In genomic region chr2:190119948-190120347, GRCh38 we compare ENCODE assay signal across 14 cellular contexts. TPM values are rescaled to one million over a fixed set of nuclear protein-coding genes. Genes with fewer than 3 reads are reported as not detected.
DNase-seq lines count a peak whose midpoint lies in the region; ATAC-seq and TF ChIP-seq lines count a peak whose summit lies in the region.
"Had no signal": no experiment of that assay in that cellular context is flagged by ENCODE, and none has a peak within 500 bp of the region (broad histone marks: within the 10 kb centered on the region; RNA-seq: fewer than 3 reads in every experiment).

No MANE protein-coding gene starts in this region.

- H3K4me1 Mint-ChIP-seq in T-helper 1 cell treated with Interleukin-12 subunit alpha and Interleukin-12 subunit beta and Interleukin-4 antibody, amounts not matched to agents 30 μg/mL and 1 μg/mL, for 36 hours (ENCODE audit: low read depth): peaks cover 6% of the 10 kb centered on the region
- peaks cover 16 to 17% (median 16%) of the 10 kb centered on the region in 3 donors for H3K4me1 Mint-ChIP-seq in T-cell

- DNase-seq in T-helper 1 cell (no peak), T-cell (peak in 4 of 34 experiments; percentile 0 to 16 (median 3)), right cardiac atrium (peak in 2 of 3 donors; percentile 32 to 58), psoas muscle (no peak), lower leg skin (ENCODE audit: low spot score in 2 of 2) (no peak)
- DNase-seq: DMS79 treated with DMSO at 0.1 percent for 48 hours, Karpas-422, NCI-H2171 treated with DMSO at 0.1 percent for 48 hours had no signal

- TF ChIP-seq CTCF in psoas muscle (IDR thresholded peaks at IDR 0.05) (no peak), lower leg skin (IDR thresholded peaks at IDR 0.05) (no peak)

- peak overlapping the region; percentile 41 for H3K4me3 ChIP-seq in right cardiac atrium (ENCODE audit: low read length)
- H3K4me3 ChIP-seq in psoas muscle: peak overlapping the region; percentile 44
- no peak overlapping the region for H3K4me3 ChIP-seq in lower leg skin (ENCODE audit: low read depth, poor library complexity, severe bottlenecking)
- H3K4me3 ChIP-seq: A549 had no signal

- H3K27ac ChIP-seq in right cardiac atrium (ENCODE audit: low read length) (no peak overlapping the region), psoas muscle (no peak overlapping the region)
- H3K27ac ChIP-seq: A549, tibial nerve had no signal

- intact Hi-C loops in right cardiac atrium (cut with DNase I) (no loop called here), psoas muscle (cut with DNase I) (loop anchor here in 1 of 2 donors (5.0 kb wide), 1 partner anchor 33 kb away; no protein-coding TSS in a partner anchor), lower leg skin (cut with DNase I; ENCODE audit: low total_unique reads) (no loop called here)

- CTCF ChIA-PET in T-cell (lab: Charles Lee): interaction anchor here (0.6 to 0.9 kb wide), 3 partner anchors 31 to 220 kb away, joined by 3 to 4 read pairs (median 4); no protein-coding TSS in a partner anchor

- H3K27ac Mint-ChIP-seq in T-helper 1 cell treated with Interleukin-12 subunit alpha and Interleukin-12 subunit beta and Interleukin-4 antibody, amounts not matched to agents 30 μg/mL and 1 μg/mL, for 36 hours: no peak overlapping the region
- peak overlapping the region; percentile 45 to 81 for H3K27ac Mint-ChIP-seq in T-cell

- peak overlapping the region; percentile 4 for H3K4me3 Mint-ChIP-seq in T-helper 1 cell treated with Interleukin-12 subunit alpha and Interleukin-12 subunit beta and Interleukin-4 antibody, amounts not matched to agents 30 μg/mL and 1 μg/mL, for 36 hours
- H3K4me3 Mint-ChIP-seq in T-cell: peak overlapping the region in 2 of 3 donors; percentile 59

- no peaks in the 10 kb centered on the region for H3K27me3 ChIP-seq in right cardiac atrium (ENCODE audit: control insufficient read depth, insufficient read depth)
- H3K27me3 ChIP-seq in psoas muscle (ENCODE audit: insufficient read depth in 3 of 3, low read length in 2 of 3): no peaks in the 10 kb centered on the region
- H3K27me3 ChIP-seq: tibial nerve had no signal

- H3K27me3 Mint-ChIP-seq in T-helper 1 cell treated with Interleukin-12 subunit alpha and Interleukin-12 subunit beta and Interleukin-4 antibody, amounts not matched to agents 30 μg/mL and 1 μg/mL, for 36 hours (ENCODE audit: low read depth): peaks cover 3% of the 10 kb centered on the region
- peaks cover 2 to 5% of the 10 kb centered on the region in 2 donors for H3K27me3 Mint-ChIP-seq in T-cell

- TF ChIP-seq POLR2A in lower leg skin (IDR thresholded peaks at IDR 0.05): no peak

- no peaks in the 10 kb centered on the region for H3K9me3 ChIP-seq in right cardiac atrium (ENCODE audit: control insufficient read depth, low read length)
- no peaks in the 10 kb centered on the region for H3K9me3 ChIP-seq in psoas muscle
- H3K9me3 ChIP-seq: A549, tibial nerve had no signal

- no peaks in the 10 kb centered on the region for H3K36me3 Mint-ChIP-seq in T-helper 1 cell treated with Interleukin-12 subunit alpha and Interleukin-12 subunit beta and Interleukin-4 antibody, amounts not matched to agents 30 μg/mL and 1 μg/mL, for 36 hours (ENCODE audit: low read depth)
- H3K36me3 Mint-ChIP-seq in T-cell: no peaks in the 10 kb centered on the region

- H3K4me1 ChIP-seq in right cardiac atrium (ENCODE audit: control insufficient read depth, insufficient read depth, low read length) (no peaks in the 10 kb centered on the region), psoas muscle (no peaks in the 10 kb centered on the region)
- H3K4me1 ChIP-seq: A549 had no signal

- no peaks in the 10 kb centered on the region for H3K9me3 Mint-ChIP-seq in T-helper 1 cell treated with Interleukin-12 subunit alpha and Interleukin-12 subunit beta and Interleukin-4 antibody, amounts not matched to agents 30 μg/mL and 1 μg/mL, for 36 hours
- H3K9me3 Mint-ChIP-seq in T-cell: peaks cover 0 to 3% (median 0%) of the 10 kb centered on the region in 3 donors

- WGBS in right cardiac atrium: 33% methylated on average over 12 of the region's 12 CpGs
- 50 to 58% (median 53%) methylated on average over 12 of the region's 12 CpGs for WGBS in psoas muscle, 3 donors
- WGBS in lower leg skin, 2 donors: 60 to 63% methylated on average over 12 of the region's 12 CpGs

- H3K36me3 ChIP-seq in psoas muscle (ENCODE audit: insufficient read depth in 1 of 2, low read depth in 1 of 2): no peaks in the 10 kb centered on the region
- H3K36me3 ChIP-seq: tibial nerve had no signal

- ATAC-seq in T-cell (replicated peaks in 1 of 4) (peak in 2 of 4 experiments; percentile 54 to 65), right cardiac atrium (peak in 1 of 2 donors; percentile 71), psoas muscle (peak in 1 of 4 donors; percentile 70), SK-N-SH treated with all-trans-retinoic acid at 6 μM for 48 hours (no peak), GM21786 (IDR thresholded peaks at IDR 0.05; ENCODE audit: unreplicated experiment) (no peak)
- ATAC-seq: A549 had no signal

- POLR2A ChIA-PET in T-cell (lab: Charles Lee): no interaction called here

TF ChIP-seq in SK-N-SH treated with all-trans-retinoic acid at 6 μM for 48 hours, 23 proteins besides CTCF, POLR2A, EP300 and RAD21:
- no peak for TF ChIP-seq TOX (CRISPR knock-in tag; IDR thresholded peaks at IDR 0.05; ENCODE audit: borderline replicate concordance)
- no peak for TF ChIP-seq BACH2 (CRISPR knock-in tag; IDR thresholded peaks at IDR 0.05; ENCODE audit: borderline replicate concordance)
- no peak for TF ChIP-seq ZNF8 (CRISPR knock-in tag; IDR thresholded peaks at IDR 0.05)
- no peak for TF ChIP-seq OSR1 (CRISPR knock-in tag; IDR thresholded peaks at IDR 0.05)

RNA-seq across cellular contexts. Expression of gene MSTN, which starts 57.4 kb away (rescaled TPM):
- total RNA-seq in T-cell (not detected), right cardiac atrium (under 1 TPM; 0.11 to 0.56 (median 0.16) TPM), psoas muscle (1 to 10 TPM in 2 of 4 donors, under 1 TPM in 2; 0.32 to 6.6 (median 1.3) TPM), lower leg skin (under 1 TPM in 2 of 4 donors, not detected in 2; 0.15 to 0.29 TPM)
- polyA plus RNA-seq in right cardiac atrium (0.18 TPM), psoas muscle (1 to 10 TPM in 1 of 3 donors, under 1 TPM in 2; 0.08 to 1.6 (median 0.55) TPM)
- total RNA-seq: mononuclear cell had no signal

Comparison
In these comparisons a context has a peak if more than half of its experiments do, and no peak if none do; other contexts are left out.
1. DNase-seq: peak in right cardiac atrium (2 of 3); none in T-helper 1 cell (0 of 5), psoas muscle (0 of 2) and lower leg skin (0 of 2).